Comparison of ENCODE assay signal across 13 cellular contexts in the genomic region with DNA sequence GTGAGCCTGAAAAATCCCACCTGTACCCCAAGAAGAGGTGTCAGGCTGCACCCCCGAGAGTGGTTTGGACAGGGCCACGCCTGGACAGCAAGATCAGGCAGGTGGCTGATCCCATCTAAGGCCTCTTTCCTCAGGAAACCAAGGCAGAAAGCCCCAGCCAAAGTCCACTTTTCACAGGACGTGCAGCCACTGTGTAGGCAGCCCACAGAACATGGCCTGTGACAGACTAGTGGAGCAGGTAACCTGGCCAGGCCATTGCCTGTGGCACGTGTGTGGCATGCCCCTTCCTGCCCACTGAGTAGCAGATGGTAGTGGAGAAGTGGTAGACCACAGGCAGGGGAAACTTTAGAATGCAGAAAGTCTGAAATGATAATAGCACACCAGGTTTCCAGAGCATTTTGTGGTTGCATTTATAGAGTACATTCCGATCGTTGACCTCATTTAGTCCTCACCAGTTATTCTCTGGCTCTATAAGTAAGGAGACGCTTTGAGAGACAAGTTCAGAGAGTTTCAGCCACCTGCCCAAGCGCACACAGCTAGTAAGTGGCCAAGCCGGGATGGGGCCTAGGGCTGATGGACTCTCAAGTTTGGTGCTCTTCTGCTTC.
A peak's percentile ranks its signal among the peaks of the same experiment; 100 is the strongest.
DNase-seq lines count a peak whose midpoint lies in the region; ATAC-seq and TF ChIP-seq lines count a peak whose summit lies in the region.
"Had no signal": no experiment of that assay in that cellular context is flagged by ENCODE, and none has a peak within 500 bp of the region (broad histone marks: within the 10 kb centered on the region; RNA-seq: fewer than 3 reads in every experiment).

No MANE protein-coding gene starts in this region.

- no peaks in the 10 kb centered on the region for H3F3A ChIP-seq in OCI-LY1 (ENCODE audit: insufficient read depth, low read length)
- no peaks in the 10 kb centered on the region for H3F3A ChIP-seq in PC-3 (ENCODE audit: low read length, unreplicated experiment)

- H3K9ac ChIP-seq in OCI-LY1 (ENCODE audit: low read length) (no peak overlapping the region), skeletal muscle satellite cell (ENCODE audit: low read depth, low read length) (peak overlapping the region; percentile 33), PC-3 (ENCODE audit: low read length) (no peak overlapping the region)

- intact Hi-C loops in esophagus muscularis mucosa (cut with DNase I) (no loop called here), PC-3 (cut with micrococcal nuclease) (no loop called here)

- H3K27me3 ChIP-seq in OCI-LY1 (ENCODE audit: insufficient read depth, low read length) (no peaks in the 10 kb centered on the region), esophagus muscularis mucosa (no peaks in the 10 kb centered on the region), skeletal muscle satellite cell (ENCODE audit: control insufficient read depth, insufficient read depth, low read length) (no peaks in the 10 kb centered on the region), PC-3 (ENCODE audit: low read length) (no peaks in the 10 kb centered on the region)
- H3K27me3 ChIP-seq: cardiac muscle cell had no signal

- 73% methylated on average over 9 of the region's 9 CpGs for WGBS in esophagus muscularis mucosa

- H3K9me3 ChIP-seq in OCI-LY1 (ENCODE audit: low read length) (no peaks in the 10 kb centered on the region), esophagus muscularis mucosa (no peaks in the 10 kb centered on the region), skeletal muscle satellite cell (replicated peaks; ENCODE audit: low read length) (no peaks in the 10 kb centered on the region), PC-3 (ENCODE audit: low read length) (no peaks in the 10 kb centered on the region)

- H3K79me2 ChIP-seq in OCI-LY1 (ENCODE audit: insufficient read depth, low read length) (no peaks in the 10 kb centered on the region), PC-3 (ENCODE audit: low read length) (0 out of 2 replicates have a peak, but pooled peaks cover 6% of the 10 kb centered on the region)

- no peak overlapping the region for H3K4me3 ChIP-seq in OCI-LY1 (ENCODE audit: low read depth, low read length, poor library complexity, severe bottlenecking)
- H3K4me3 ChIP-seq in esophagus muscularis mucosa: no peak overlapping the region
- no peak overlapping the region for H3K4me3 ChIP-seq in skeletal muscle satellite cell (ENCODE audit: low read length)
- no peak overlapping the region for H3K4me3 ChIP-seq in PC-3 (ENCODE audit: low read length)
- H3K4me3 ChIP-seq: cardiac muscle cell had no signal

- no peak for TF ChIP-seq CTCF in OCI-LY1 (IDR thresholded peaks at IDR 0.05; ENCODE audit: low read length)
- TF ChIP-seq CTCF in esophagus muscularis mucosa (IDR thresholded peaks at IDR 0.05): no peak
- no peak for TF ChIP-seq CTCF in WTC11 (IDR thresholded peaks at IDR 0.05)
- TF ChIP-seq CTCF in PC-3 (conservative IDR thresholded peaks at IDR 0.05; ENCODE audit: low read depth, low read length): no peak

- H3K27me3 Mint-ChIP-seq in WTC11 (ENCODE audit: low read depth): no peaks in the 10 kb centered on the region

- peaks cover 14% of the 10 kb centered on the region for H3K4me1 ChIP-seq in OCI-LY1 (ENCODE audit: insufficient read depth, low read length, severe bottlenecking)
- H3K4me1 ChIP-seq in esophagus muscularis mucosa: peaks cover 64 to 77% (median 74%) of the 10 kb centered on the region in 4 donors
- peaks cover 50% of the 10 kb centered on the region for H3K4me1 ChIP-seq in skeletal muscle satellite cell (ENCODE audit: control insufficient read depth, insufficient read depth, low read length)
- no peaks in the 10 kb centered on the region for H3K4me1 ChIP-seq in PC-3 (ENCODE audit: insufficient read depth, low read length)

- no peaks in the 10 kb centered on the region for H3K4me1 Mint-ChIP-seq in WTC11

- ATAC-seq in WTC11 (no peak), GM19324 (IDR thresholded peaks at IDR 0.05; ENCODE audit: low FRiP score, unreplicated experiment) (no peak), PC-3 (no peak)

- H4K20me1 ChIP-seq in OCI-LY1 (ENCODE audit: insufficient read depth, low read length) (no peaks in the 10 kb centered on the region), PC-3 (ENCODE audit: low read length) (no peaks in the 10 kb centered on the region)

- no TSS peak for BruUV-seq in PC-3 (replicated peaks; lab: Mats Ljungman, UMichigan)

- no peak overlapping the region for H2AFZ ChIP-seq in OCI-LY1 (ENCODE audit: low read length)
- no peak overlapping the region for H2AFZ ChIP-seq in PC-3 (ENCODE audit: low read length)

- H3K27ac ChIP-seq in OCI-LY1 (ENCODE audit: low read depth, low read length, poor library complexity, severe bottlenecking): peak overlapping the region; percentile 40
- peak overlapping the region; percentile 73 to 84 (median 78) for H3K27ac ChIP-seq in esophagus muscularis mucosa (replicated peaks in 1 of 4)
- no peak overlapping the region for H3K27ac ChIP-seq in PC-3 (ENCODE audit: low read length)
- H3K27ac ChIP-seq: cardiac muscle cell had no signal

- H3K9me3 Mint-ChIP-seq in WTC11: no peaks in the 10 kb centered on the region

- CTCF ChIA-PET in WTC11 (lab: Charles Lee) (interaction anchor here (2.2 kb wide), 1 partner anchor 239 kb away, joined by 6 read pairs; no protein-coding TSS in a partner anchor), PC-3 (lab: Charles Lee) (no interaction called here)

- H3K9me2 ChIP-seq in OCI-LY1 (ENCODE audit: low read depth, low read length): no peaks in the 10 kb centered on the region
- no peaks in the 10 kb centered on the region for H3K9me2 ChIP-seq in PC-3 (replicated peaks; ENCODE audit: low read length)

- no peak for TF ChIP-seq POLR2A in esophagus muscularis mucosa (IDR thresholded peaks at IDR 0.05; ENCODE audit: low read depth)

- POLR2A ChIA-PET in WTC11 (lab: Charles Lee): no interaction called here
- POLR2A ChIA-PET in PC-3 (lab: Charles Lee; ENCODE audit: unreplicated experiment): interaction anchor here (0.6 kb wide), 1 partner anchor 35 kb away, joined by 3 read pairs; no protein-coding TSS in a partner anchor

- no peak overlapping the region for H3K4me3 Mint-ChIP-seq in WTC11

- H3K36me3 ChIP-seq in OCI-LY1 (ENCODE audit: insufficient read depth, low read length) (peaks cover 81% of the 10 kb centered on the region), esophagus muscularis mucosa (peaks cover 0 to 58% (median 45%) of the 10 kb centered on the region in 4 donors), skeletal muscle satellite cell (ENCODE audit: insufficient read depth, low read length) (peaks cover 89% of the 10 kb centered on the region), PC-3 (ENCODE audit: low read depth, low read length) (peaks cover 65% of the 10 kb centered on the region)

- DNase-seq in Daoy (ENCODE audit: low read depth) (peak; percentile 49), esophagus muscularis mucosa (ENCODE audit: extremely low spot score) (no peak), WTC11 (ENCODE audit: low spot score) (no peak), PC-3 (no peak), NCI-H526 treated with DMSO at 0.1 percent for 48 hours (lab: John Stamatoyannopoulos, UW) (no peak)
- DNase-seq: kidney glomerular epithelial cell; NCI-H1048; stimulated activated CD4-positive, alpha-beta T cell treated with anti-CD3 and anti-CD28 coated beads, Interleukin-4, amount 100 ng/mL, for 24 hours; SW 1271 had no signal

- peaks cover 35% of the 10 kb centered on the region for H3K36me3 Mint-ChIP-seq in WTC11

- H3K4me2 ChIP-seq in OCI-LY1 (ENCODE audit: low read length) (no peak overlapping the region), skeletal muscle satellite cell (ENCODE audit: low read length) (peak overlapping the region; percentile 44), PC-3 (ENCODE audit: low read length) (no peak overlapping the region)

- TF ChIP-seq EP300 in esophagus muscularis mucosa (IDR thresholded peaks at IDR 0.05): no peak

- no peak overlapping the region for H3K27ac Mint-ChIP-seq in WTC11

TF ChIP-seq in WTC11, 78 proteins besides CTCF, POLR2A, EP300 and RAD21 (continues in another document):
- TF ChIP-seq, protein P1, sequence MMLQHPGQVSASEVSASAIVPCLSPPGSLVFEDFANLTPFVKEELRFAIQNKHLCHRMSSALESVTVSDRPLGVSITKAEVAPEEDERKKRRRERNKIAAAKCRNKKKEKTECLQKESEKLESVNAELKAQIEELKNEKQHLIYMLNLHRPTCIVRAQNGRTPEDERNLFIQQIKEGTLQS (CRISPR knock-in tag; conservative IDR thresholded peaks at IDR 0.05): no peak
- TF ChIP-seq ZNF281 (CRISPR knock-in tag; IDR thresholded peaks at IDR 0.05) (no peak), SMAD4 (CRISPR knock-in tag; IDR thresholded peaks at IDR 0.05) (no peak), NFATC4 (CRISPR knock-in tag; IDR thresholded peaks at IDR 0.05) (no peak), KAT7 (CRISPR knock-in tag; IDR thresholded peaks at IDR 0.05; ENCODE audit: borderline replicate concordance) (no peak), ZNF396 (CRISPR knock-in tag; IDR thresholded peaks at IDR 0.05; ENCODE audit: borderline replicate concordance) (no peak)
- TF ChIP-seq, protein P2, sequence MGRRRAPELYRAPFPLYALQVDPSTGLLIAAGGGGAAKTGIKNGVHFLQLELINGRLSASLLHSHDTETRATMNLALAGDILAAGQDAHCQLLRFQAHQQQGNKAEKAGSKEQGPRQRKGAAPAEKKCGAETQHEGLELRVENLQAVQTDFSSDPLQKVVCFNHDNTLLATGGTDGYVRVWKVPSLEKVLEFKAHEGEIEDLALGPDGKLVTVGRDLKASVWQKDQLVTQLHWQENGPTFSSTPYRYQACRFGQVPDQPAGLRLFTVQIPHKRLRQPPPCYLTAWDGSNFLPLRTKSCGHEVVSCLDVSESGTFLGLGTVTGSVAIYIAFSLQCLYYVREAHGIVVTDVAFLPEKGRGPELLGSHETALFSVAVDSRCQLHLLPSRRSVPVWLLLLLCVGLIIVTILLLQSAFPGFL (CRISPR knock-in tag; IDR thresholded peaks at IDR 0.05; ENCODE audit: borderline replicate concordance): no peak
